ENCODE assay signal across 21 cellular contexts in genomic region chr20:51736947-51737346, GRCh38. TPM values are rescaled to one million over a fixed set of nuclear protein-coding genes. Genes with fewer than 3 reads are reported as not detected.
DNase-seq lines count a peak whose midpoint lies in the region; ATAC-seq, FAIRE-seq and TF ChIP-seq lines count a peak whose summit lies in the region.
"Had no signal": no experiment of that assay in that cellular context is flagged by ENCODE, and none has a peak within 500 bp of the region (broad histone marks: within the 10 kb centered on the region; RNA-seq: fewer than 3 reads in every experiment).

No MANE protein-coding gene starts in this region.

- peaks cover 30% of the 10 kb centered on the region for H3K4me1 Mint-ChIP-seq in chondrocyte (ENCODE audit: low read depth)
- peaks cover 7% of the 10 kb centered on the region for H3K4me1 Mint-ChIP-seq in activated CD8-positive, alpha-beta T cell treated with anti-CD3 and anti-CD28 coated beads for 36 hours (ENCODE audit: low read depth)

- in situ Hi-C loops in HepG2 (cut with HindIII; ENCODE audit: extremely low pct_ligation_motif_present, low pct_unique_long_range_greater_than_20kb) = no loop called here

- no peaks in the 10 kb centered on the region for H3K27me3 Mint-ChIP-seq in chondrocyte (ENCODE audit: low read depth)
- peaks cover 3% of the 10 kb centered on the region for H3K27me3 Mint-ChIP-seq in activated CD8-positive, alpha-beta T cell treated with anti-CD3 and anti-CD28 coated beads for 36 hours

- H3K9ac ChIP-seq in HepG2 (ENCODE audit: insufficient read depth, low read depth, low read length) = no peak overlapping the region
- H3K9ac ChIP-seq: BLaER1, KMS-11 had no signal

- no peak for TF ChIP-seq POLR2A in HepG2 (IDR thresholded peaks at IDR 0.05; ENCODE audit: insufficient read depth in 1 of 2, low read depth in 2 of 2, low read length in 2 of 2)
- TF ChIP-seq POLR2A in right lobe of liver (IDR thresholded peaks at IDR 0.05) = no peak

- H3K79me2 ChIP-seq in HepG2 (ENCODE audit: insufficient read depth, low read length) = peaks cover 11% of the 10 kb centered on the region

- 75% methylated on average over 5 of the region's 5 CpGs for WGBS in HepG2 (ENCODE audit: low lambda C conversion rate)
- WGBS in right lobe of liver (ENCODE audit: insufficient coverage, low coverage, low lambda C conversion rate, missing lambda C conversion rate) = 62% methylated on average over 4 of the region's 5 CpGs
- 46 to 61% (median 47%) methylated on average over 5 of the region's 5 CpGs for WGBS in small intestine, 3 donors

- no peak overlapping the region for H2AFZ ChIP-seq in HepG2 (ENCODE audit: low read length)
- H2AFZ ChIP-seq: GM23338 had no signal

- no peaks in the 10 kb centered on the region for H3K27me3 ChIP-seq in HepG2 (ENCODE audit: control insufficient read depth in 1 of 2, insufficient read depth in 2 of 2, low read length in 2 of 2)
- H3K27me3 ChIP-seq in right lobe of liver = no peaks in the 10 kb centered on the region
- H3K27me3 ChIP-seq in small intestine (ENCODE audit: control insufficient read depth in 2 of 2, insufficient read depth in 2 of 2, low read length in 2 of 2) = no peaks in the 10 kb centered on the region
- H3K27me3 ChIP-seq: BLaER1 had no signal

- no peak for TF ChIP-seq EP300 in HepG2 (IDR thresholded peaks at IDR 0.05; ENCODE audit: low read depth in 2 of 2, low read length in 2 of 2)
- no peak for TF ChIP-seq EP300 in HepG2 (CRISPR knock-in tag; IDR thresholded peaks at IDR 0.05; ENCODE audit: borderline replicate concordance)

- H3K9me3 ChIP-seq in HepG2 (ENCODE audit: low read length) = no peaks in the 10 kb centered on the region
- H3K9me3 ChIP-seq in right lobe of liver = no peaks in the 10 kb centered on the region
- H3K9me3 ChIP-seq in small intestine (ENCODE audit: control insufficient read depth, low read depth) = no peaks in the 10 kb centered on the region
- H3K9me3 ChIP-seq: BLaER1 had no signal

- TF ChIP-seq CTCF in HepG2 (CRISPR knock-in tag; IDR thresholded peaks at IDR 0.05) = no peak
- TF ChIP-seq CTCF in right lobe of liver (IDR thresholded peaks at IDR 0.05) = no peak
- no peak for TF ChIP-seq CTCF in chondrocyte (IDR thresholded peaks at IDR 0.05)
- TF ChIP-seq CTCF in activated CD8-positive, alpha-beta T cell treated with anti-CD3 and anti-CD28 coated beads for 36 hours (IDR thresholded peaks at IDR 0.05) = no peak

- no peak overlapping the region for H3K4me2 ChIP-seq in HepG2 (ENCODE audit: low read depth, low read length)
- H3K4me2 ChIP-seq: BLaER1, GM23338, KMS-11 had no signal

- intact Hi-C loops in HepG2 (cut with micrococcal nuclease; ENCODE audit: unreplicated experiment) = no loop called here
- intact Hi-C loops in right lobe of liver (cut with DNase I) = no loop called here
- intact Hi-C loops in activated CD8-positive, alpha-beta T cell treated with anti-CD3 and anti-CD28 coated beads for 36 hours (cut with micrococcal nuclease) = no loop called here

- ATAC-seq in HepG2 (peak; percentile 29; the same call in 2 of the 3 replicates), right lobe of liver (no peak), GM21360 (IDR thresholded peaks at IDR 0.05; ENCODE audit: unreplicated experiment) (no peak), GM21825 (IDR thresholded peaks at IDR 0.05; ENCODE audit: unreplicated experiment) (no peak)
- no peak for ATAC-seq in activated CD8-positive, alpha-beta T cell treated with anti-CD3 and anti-CD28 coated beads for 36 hours
- ATAC-seq: GM12878, GM23338, HCT116 had no signal

- H3K4me3 Mint-ChIP-seq in chondrocyte (ENCODE audit: unreplicated experiment) = no peak overlapping the region
- H3K4me3 Mint-ChIP-seq in activated CD8-positive, alpha-beta T cell treated with anti-CD3 and anti-CD28 coated beads for 36 hours = no peak overlapping the region
- H3K4me3 Mint-ChIP-seq: CD14-positive monocyte; CD4-positive, alpha-beta memory T cell; GM23338; HFFc6 had no signal

- no TSS peak for BruUV-seq in HepG2 (replicated peaks; lab: Mats Ljungman, UMichigan)

- H3K4me1 ChIP-seq in HepG2 (ENCODE audit: insufficient read depth, low read length) (peaks cover 83% of the 10 kb centered on the region), right lobe of liver (peaks cover 0 to under 1% (median 0%) of the 10 kb centered on the region in 4 donors), small intestine (ENCODE audit: control insufficient read depth in 2 of 2, insufficient read depth in 1 of 2, low read depth in 1 of 2, low read length in 1 of 2) (peaks cover 2 to 4% of the 10 kb centered on the region in 2 donors)

- no peaks in the 10 kb centered on the region for H4K20me1 ChIP-seq in HepG2 (ENCODE audit: insufficient read depth, low read length)
- H4K20me1 ChIP-seq: BLaER1 had no signal

- H3K36me3 Mint-ChIP-seq in chondrocyte (ENCODE audit: low read depth) = no peaks in the 10 kb centered on the region
- H3K36me3 Mint-ChIP-seq in activated CD8-positive, alpha-beta T cell treated with anti-CD3 and anti-CD28 coated beads for 36 hours (ENCODE audit: low read depth) = no peaks in the 10 kb centered on the region
- H3K36me3 Mint-ChIP-seq: CD14-positive monocyte; CD4-positive, alpha-beta memory T cell had no signal

- TF ChIP-seq RAD21 in HepG2 (CRISPR knock-in tag; IDR thresholded peaks at IDR 0.05) = no peak

- no peak overlapping the region for H3K27ac Mint-ChIP-seq in chondrocyte (ENCODE audit: unreplicated experiment)
- H3K27ac Mint-ChIP-seq in activated CD8-positive, alpha-beta T cell treated with anti-CD3 and anti-CD28 coated beads for 36 hours = no peak overlapping the region
- H3K27ac Mint-ChIP-seq: CD14-positive monocyte; CD4-positive, alpha-beta memory T cell; GM23338; HFFc6 had no signal

- POLR2A ChIA-PET in HepG2 (lab: Yijun Ruan, JAX) = no interaction called here
- POLR2A ChIA-PET in activated CD8-positive, alpha-beta T cell treated with anti-CD3 and anti-CD28 coated beads for 36 hours (lab: Charles Lee) = no interaction called here

- DNase-seq in HepG2 (ENCODE audit: low spot score) (no peak), right lobe of liver (no peak), chondrocyte (ENCODE audit: low spot score) (peak; percentile 11), small intestine (peak; percentile 46)
- no peak for DNase-seq in activated CD8-positive, alpha-beta T cell treated with anti-CD3 and anti-CD28 coated beads for 36 hours
- DNase-seq: CD4-positive, alpha-beta memory T cell; DMS 273 treated with DMSO at 0.1 percent for 48 hours; DMS53; DND-41; EL; H7; HFFc6 had no signal

- H3K4me3 ChIP-seq in HepG2 (replicated peaks in 1 of 3; ENCODE audit: insufficient read depth in 1 of 3, low read depth in 2 of 3, low read length in 3 of 3) = no peak overlapping the region
- no peak overlapping the region for H3K4me3 ChIP-seq in right lobe of liver
- H3K4me3 ChIP-seq in small intestine (ENCODE audit: low read depth in 1 of 2, low read length in 2 of 2) = no peak overlapping the region
- H3K4me3 ChIP-seq: BLaER1, GM12878, GM23338 had no signal

- no peaks in the 10 kb centered on the region for H3K9me3 Mint-ChIP-seq in chondrocyte (ENCODE audit: low read depth)
- no peaks in the 10 kb centered on the region for H3K9me3 Mint-ChIP-seq in activated CD8-positive, alpha-beta T cell treated with anti-CD3 and anti-CD28 coated beads for 36 hours
- H3K9me3 Mint-ChIP-seq: CD4-positive, alpha-beta memory T cell; GM23338; HFFc6 had no signal

- H3K36me3 ChIP-seq in HepG2 (replicated peaks in 1 of 2; ENCODE audit: control insufficient read depth in 1 of 2, insufficient read depth in 2 of 2, low read length in 2 of 2) (no peaks in the 10 kb centered on the region), right lobe of liver (no peaks in the 10 kb centered on the region), small intestine (ENCODE audit: control insufficient read depth in 2 of 2, insufficient read depth in 2 of 2, low read length in 2 of 2) (no peaks in the 10 kb centered on the region)
- H3K36me3 ChIP-seq: BLaER1 had no signal

- FAIRE-seq in HepG2 (lab: Jason Lieb, UNC) (no peak), small intestine (lab: Jason Lieb, UNC) (no peak)
- FAIRE-seq: GM12878 had no signal

- CTCF ChIA-PET in HepG2 (lab: Yijun Ruan, JAX; ENCODE audit: low intra/inter-chr PET ratio, low total read pairs) = no interaction called here
- CTCF ChIA-PET in activated CD8-positive, alpha-beta T cell treated with anti-CD3 and anti-CD28 coated beads for 36 hours (lab: Charles Lee) = no interaction called here

- H3K27ac ChIP-seq in HepG2 (ENCODE audit: extremely low read length, insufficient read depth, low read length) (no peak overlapping the region), right lobe of liver (no peak overlapping the region), small intestine (ENCODE audit: low read depth in 1 of 2, low read length in 1 of 2) (no peak overlapping the region)
- H3K27ac ChIP-seq: 22Rv1, BLaER1, KMS-11 had no signal

TF ChIP-seq in HepG2, 621 proteins besides CTCF, POLR2A, EP300 and RAD21 (continues in another document):
- TF ChIP-seq ZNF530 (CRISPR knock-in tag; IDR thresholded peaks at IDR 0.05; ENCODE audit: low read depth) = no peak

RNA-seq across cellular contexts. Expression of gene ATP9A, which starts 31.2 kb away (rescaled TPM):
- total RNA-seq in HepG2 (2016; rRNA removed; fragmentation: Illumina TruSeq; extraction: Trizol) (11.0 and 11.8 TPM in 2 replicates), right lobe of liver (10 to 100 TPM; 10.5 to 17.4 (median 13.0) TPM), chondrocyte (43.1 to 49.6 TPM (median 43.4 TPM) in 3 replicates)
- total RNA-seq in HepG2 (2016; cell fraction: cytosol; rRNA removed; fragmentation: Illumina TruSeq; extraction: Trizol; ENCODE audit: low read depth) = 2.4 and 3.0 TPM in 2 replicates
- total RNA-seq in HepG2 (2016; cell fraction: insoluble cytoplasmic fraction; rRNA removed; fragmentation: Illumina TruSeq; extraction: Trizol) = 10.1 and 11.8 TPM in 2 replicates
- 5.1 and 5.8 TPM in 2 replicates for total RNA-seq in HepG2 (2016; cell fraction: membrane; rRNA removed; fragmentation: Illumina TruSeq; extraction: Trizol)
- 13.2 and 14.5 TPM in 2 replicates for total RNA-seq in HepG2 (2016; cell fraction: nucleus; rRNA removed; fragmentation: Illumina TruSeq; extraction: Trizol)
- polyA plus RNA-seq in HepG2 (2011; rRNA removed) (18.5 and 19.2 TPM in 2 replicates), small intestine (10 to 100 TPM in 1 of 3 donors, 1 to 10 TPM in 2; 4.1 to 15.3 (median 5.6) TPM)
- 13.2 and 14.1 TPM in 2 replicates for polyA plus RNA-seq in HepG2 (2011; cell fraction: cytosol; rRNA removed)
- polyA plus RNA-seq in HepG2 (2011; cell fraction: nucleus; rRNA removed) = 31.8 and 35.3 TPM in 2 replicates
- 23.4 and 25.1 TPM in 2 replicates for polyA plus RNA-seq in HepG2 (2012)
- 0.52 and 0.55 TPM in 2 replicates for polyA plus RNA-seq in HepG2 (2016; cell fraction: cytosol; fragmentation: Illumina TruSeq; extraction: Trizol; ENCODE audit: low read depth)
- 6.8 and 7.8 TPM in 2 replicates for polyA plus RNA-seq in HepG2 (2016; cell fraction: insoluble cytoplasmic fraction; fragmentation: Illumina TruSeq; extraction: Trizol; ENCODE audit: low read depth)
- 2.0 and 2.2 TPM in 2 replicates for polyA plus RNA-seq in HepG2 (2016; cell fraction: membrane; fragmentation: Illumina TruSeq; extraction: Trizol; ENCODE audit: low read depth)
- 14.8 and 15.7 TPM in 2 replicates for polyA plus RNA-seq in HepG2 (2016; cell fraction: nucleus; fragmentation: Illumina TruSeq; extraction: Trizol; ENCODE audit: insufficient read depth, low read depth)
- polyA minus RNA-seq in HepG2 (2011; rRNA and poly(A)+ RNA removed; ENCODE audit: low replicate concordance) = 30.7 and 75.7 TPM in 2 replicates
- polyA minus RNA-seq in HepG2 (2011; cell fraction: cytosol; rRNA and poly(A)+ RNA removed) = 25.1 and 28.6 TPM in 2 replicates
- 37.2 and 39.9 TPM in 2 replicates for polyA minus RNA-seq in HepG2 (2011; cell fraction: nucleus; rRNA and poly(A)+ RNA removed)
- total RNA-seq in activated CD8-positive, alpha-beta T cell treated with anti-CD3 and anti-CD28 coated beads for 36 hours = under 1 TPM; 0.58 to 0.65 TPM
- polyA plus RNA-seq: CD14-positive monocyte had no signal

Comparison
In these comparisons a context has a peak if more than half of its experiments do, and no peak if none do; other contexts are left out.
1. DNase-seq: peak in chondrocyte (single experiment) and small intestine (single experiment); none in HepG2 (single experiment), right lobe of liver (0 of 3) and activated CD8-positive, alpha-beta T cell treated with anti-CD3 and anti-CD28 coated beads for 36 hours (single experiment).